1 cellular context compared by ENCODE assay signal in the genomic region with DNA sequence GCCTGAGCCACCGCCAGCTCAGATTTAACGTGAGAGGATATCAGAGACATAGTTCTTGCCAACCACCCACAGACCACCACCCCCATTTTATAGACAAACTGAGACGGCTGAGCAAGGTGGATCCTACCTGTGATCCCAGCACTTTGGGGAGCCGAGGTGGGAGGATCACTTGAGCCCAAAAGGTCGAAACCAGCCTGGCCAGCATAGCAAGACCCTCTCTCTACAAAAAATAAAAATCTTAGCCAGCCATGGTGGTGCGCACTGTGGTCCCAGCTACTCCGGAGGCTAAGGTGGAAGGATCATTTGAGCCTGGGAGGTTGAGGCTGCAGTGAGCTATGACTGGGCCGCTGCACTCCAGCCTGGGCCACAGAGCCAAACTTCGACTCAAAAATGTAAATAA.
TF ChIP-seq lines count a peak whose summit lies in the region.

No MANE protein-coding gene starts in this region.

TF ChIP-seq in HepG2, 621 proteins besides CTCF, POLR2A, EP300 and RAD21:
- peak; percentile 84 for TF ChIP-seq ZNF121 (CRISPR knock-in tag; IDR thresholded peaks at IDR 0.05)
- TF ChIP-seq POLR2AphosphoS2 (IDR thresholded peaks at IDR 0.05; ENCODE audit: low read depth, low read length), result no peak
